ENCODE assay signal across 1 cellular context in the genomic region with DNA sequence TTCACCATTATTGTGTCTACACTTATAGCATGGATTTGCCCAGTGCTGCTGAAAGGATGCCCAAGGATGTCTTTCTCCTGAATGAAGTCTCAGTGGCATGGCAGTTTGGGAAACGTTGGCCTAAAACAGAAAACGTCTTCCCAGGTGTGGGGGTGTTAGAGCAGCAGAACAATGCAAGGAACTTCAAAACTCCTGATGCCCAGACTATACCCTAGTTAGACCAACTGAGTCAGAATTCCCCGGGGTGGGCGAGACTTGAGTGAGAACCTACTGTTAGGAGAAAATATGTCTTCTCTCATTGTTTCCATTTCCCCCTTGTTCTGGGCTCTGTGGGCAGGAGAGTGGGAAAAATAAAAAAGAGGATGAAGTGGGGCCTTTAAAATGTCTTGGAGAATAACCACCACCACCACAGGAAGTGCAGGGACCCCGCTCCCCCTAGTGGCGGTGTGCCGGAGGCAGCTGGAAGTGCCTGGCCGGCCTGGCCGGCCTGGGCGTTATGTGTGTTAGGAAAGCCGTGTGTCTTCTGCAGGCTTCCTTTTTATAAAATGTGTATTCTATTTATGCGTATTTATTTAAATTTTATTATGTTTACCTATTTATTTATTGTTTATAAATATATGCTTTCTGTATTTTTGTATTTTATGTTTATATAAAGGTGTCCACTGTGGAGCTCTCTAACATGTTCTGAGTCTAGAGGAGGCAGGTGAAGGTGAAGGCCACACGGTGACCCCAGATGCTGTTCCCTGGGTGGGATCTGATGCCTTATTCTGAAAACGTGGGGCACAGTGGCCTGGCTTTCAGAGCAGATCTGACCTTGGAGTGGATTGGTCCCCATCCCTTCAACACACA.
TF ChIP-seq lines count a peak whose summit lies in the region.

No MANE protein-coding gene starts in this region.

TF ChIP-seq in HepG2, 621 proteins besides CTCF, POLR2A, EP300 and RAD21 (continued from another document):
- TF ChIP-seq, protein P1, sequence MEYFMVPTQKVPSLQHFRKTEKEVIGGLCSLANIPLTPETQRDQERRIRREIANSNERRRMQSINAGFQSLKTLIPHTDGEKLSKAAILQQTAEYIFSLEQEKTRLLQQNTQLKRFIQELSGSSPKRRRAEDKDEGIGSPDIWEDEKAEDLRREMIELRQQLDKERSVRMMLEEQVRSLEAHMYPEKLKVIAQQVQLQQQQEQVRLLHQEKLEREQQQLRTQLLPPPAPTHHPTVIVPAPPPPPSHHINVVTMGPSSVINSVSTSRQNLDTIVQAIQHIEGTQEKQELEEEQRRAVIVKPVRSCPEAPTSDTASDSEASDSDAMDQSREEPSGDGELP (IDR thresholded peaks at IDR 0.05; ENCODE audit: borderline replicate concordance, low read depth) = 0 out of 2 replicates have a peak, but pooled peaks have one; percentile 13
- TF ChIP-seq SMC3 (IDR thresholded peaks at IDR 0.05; ENCODE audit: low read length) (peak; percentile 70), CEBPB (IDR thresholded peaks at IDR 0.05; ENCODE audit: borderline replicate concordance, low read depth, low read length) (no peak), ZFX (CRISPR knock-in tag; IDR thresholded peaks at IDR 0.05; ENCODE audit: low read depth) (peak; percentile 34; the same call in 1 of the 2 replicates), RFXANK (CRISPR knock-in tag; IDR thresholded peaks at IDR 0.05) (no peak), PRDM10 (CRISPR knock-in tag; IDR thresholded peaks at IDR 0.05; ENCODE audit: low read depth) (no peak), RXRB (CRISPR knock-in tag; IDR thresholded peaks at IDR 0.05; ENCODE audit: borderline replicate concordance) (0 out of 2 replicates have a peak, but pooled peaks have one; percentile 10), ZNF317 (CRISPR knock-in tag; IDR thresholded peaks at IDR 0.05) (no peak), CENPBD1 (CRISPR knock-in tag; IDR thresholded peaks at IDR 0.05; ENCODE audit: borderline replicate concordance, low read depth) (no peak), STAG1 (CRISPR knock-in tag; IDR thresholded peaks at IDR 0.05) (peak; percentile 76), AHR (CRISPR knock-in tag; IDR thresholded peaks at IDR 0.05) (no peak), GABPB1 (CRISPR knock-in tag; IDR thresholded peaks at IDR 0.05) (peak; percentile 70), SNAI1 (CRISPR knock-in tag; IDR thresholded peaks at IDR 0.05; ENCODE audit: borderline replicate concordance) (no peak), BRCA1 (CRISPR knock-in tag; IDR thresholded peaks at IDR 0.05) (no peak), ZFP91 (CRISPR knock-in tag; IDR thresholded peaks at IDR 0.05; ENCODE audit: borderline replicate concordance) (no peak), ZFP82 (CRISPR knock-in tag; IDR thresholded peaks at IDR 0.05; ENCODE audit: borderline replicate concordance) (no peak), HOXA7 (CRISPR knock-in tag; IDR thresholded peaks at IDR 0.05) (no peak), AGO1 (IDR thresholded peaks at IDR 0.05; ENCODE audit: low read depth, low read length, poor library complexity, severe bottlenecking) (no peak), ZMYM4 (CRISPR knock-in tag; IDR thresholded peaks at IDR 0.05) (no peak), ETV5 (CRISPR knock-in tag; IDR thresholded peaks at IDR 0.05; ENCODE audit: borderline replicate concordance) (peak; percentile 32; the same call in 1 of the 2 replicates), THYN1 (CRISPR knock-in tag; IDR thresholded peaks at IDR 0.05; ENCODE audit: borderline replicate concordance, low read depth) (no peak), ZNF878 (CRISPR knock-in tag; IDR thresholded peaks at IDR 0.05) (no peak), RBAK (CRISPR knock-in tag; IDR thresholded peaks at IDR 0.05) (no peak), ZNF687 (CRISPR knock-in tag; IDR thresholded peaks at IDR 0.05) (no peak), JUND (CRISPR knock-in tag; IDR thresholded peaks at IDR 0.05) (no peak), NFYC (CRISPR knock-in tag; IDR thresholded peaks at IDR 0.05) (no peak)
- TF ChIP-seq, protein P2, sequence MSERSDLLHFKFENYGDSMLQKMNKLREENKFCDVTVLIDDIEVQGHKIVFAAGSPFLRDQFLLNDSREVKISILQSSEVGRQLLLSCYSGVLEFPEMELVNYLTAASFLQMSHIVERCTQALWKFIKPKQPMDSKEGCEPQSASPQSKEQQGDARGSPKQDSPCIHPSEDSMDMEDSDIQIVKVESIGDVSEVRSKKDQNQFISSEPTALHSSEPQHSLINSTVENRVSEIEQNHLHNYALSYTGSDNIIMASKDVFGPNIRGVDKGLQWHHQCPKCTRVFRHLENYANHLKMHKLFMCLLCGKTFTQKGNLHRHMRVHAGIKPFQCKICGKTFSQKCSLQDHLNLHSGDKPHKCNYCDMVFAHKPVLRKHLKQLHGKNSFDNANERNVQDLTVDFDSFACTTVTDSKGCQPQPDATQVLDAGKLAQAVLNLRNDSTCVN (CRISPR knock-in tag; IDR thresholded peaks at IDR 0.05; ENCODE audit: borderline replicate concordance) = no peak
